In genomic region chr21:29647353-29647781, GRCh38 we compare ENCODE assay signal across 1 cellular context.
TF ChIP-seq lines count a peak whose summit lies in the region.

No MANE protein-coding gene starts in this region.

TF ChIP-seq in K562, 482 proteins besides CTCF, POLR2A, EP300 and RAD21 (continued from another document and continues in another):
- TF ChIP-seq ZBTB7A (IDR thresholded peaks at IDR 0.05; ENCODE audit: borderline replicate concordance, control insufficient read depth, low read depth, low read length) (no peak), SREBF1 (IDR thresholded peaks at IDR 0.05; ENCODE audit: borderline replicate concordance, low read depth, low read length) (no peak), NFE2 (IDR thresholded peaks at IDR 0.05; ENCODE audit: low read depth) (peak; percentile 80), CTBP1 (IDR thresholded peaks at IDR 0.05; ENCODE audit: borderline replicate concordance) (peak; percentile 65; the same call in 1 of the 2 replicates), KAT2B (IDR thresholded peaks at IDR 0.05; ENCODE audit: low read depth, low read length) (no peak), ZNF76 (CRISPR knock-in tag; IDR thresholded peaks at IDR 0.05; ENCODE audit: borderline replicate concordance) (no peak), FIP1L1 (IDR thresholded peaks at IDR 0.05; ENCODE audit: low read depth, low read length, poor library complexity, severe bottlenecking) (no peak), HDGF (IDR thresholded peaks at IDR 0.05) (no peak), POU5F1 (IDR thresholded peaks at IDR 0.05; ENCODE audit: borderline replicate concordance, low read depth, low read length, partially characterized antibody) (no peak), ZNF507 (tag; conservative IDR thresholded peaks at IDR 0.05) (no peak), ZNF445 (CRISPR knock-in tag; IDR thresholded peaks at IDR 0.05; ENCODE audit: low read depth) (peak; percentile 51; the same call in 1 of the 2 replicates), RAD51 (IDR thresholded peaks at IDR 0.05; ENCODE audit: borderline replicate concordance, low read depth) (no peak), ZC3H4 (CRISPR knock-in tag; IDR thresholded peaks at IDR 0.05; ENCODE audit: borderline replicate concordance) (no peak), SMARCE1 (IDR thresholded peaks at IDR 0.05) (peak; percentile 89), HNRNPLL (IDR thresholded peaks at IDR 0.05; ENCODE audit: low read depth, low read length, poor library complexity, severe bottlenecking) (no peak), TOE1 (IDR thresholded peaks at IDR 0.05; ENCODE audit: borderline replicate concordance) (0 out of 2 replicates have a peak, but pooled peaks have one; percentile 45), TOE1 (CRISPR knock-in tag; IDR thresholded peaks at IDR 0.05; ENCODE audit: borderline replicate concordance, low read depth) (no peak), PCBP2 (IDR thresholded peaks at IDR 0.05; ENCODE audit: low read depth, low read length, poor library complexity, severe bottlenecking) (no peak), NONO (IDR thresholded peaks at IDR 0.05; ENCODE audit: low read depth in 2 of 2, low read length in 1 of 2) (peak in 1 of 2 experiments; percentile 65; a peak in 1 of 4 replicates), CHD4 (IDR thresholded peaks at IDR 0.05; ENCODE audit: insufficient read depth, insufficient replicate concordance, low read depth, low read length, poor library complexity, severe bottlenecking) (peak; percentile 31), XRCC5 (IDR thresholded peaks at IDR 0.05; ENCODE audit: low read depth, low read length) (no peak), MBD1 (CRISPR knock-in tag; IDR thresholded peaks at IDR 0.05) (no peak), GATAD2A (IDR thresholded peaks at IDR 0.05) (no peak), VEZF1 (CRISPR knock-in tag; IDR thresholded peaks at IDR 0.05) (peak; percentile 52), ZNF146 (CRISPR knock-in tag; IDR thresholded peaks at IDR 0.05; ENCODE audit: unreplicated experiment) (no peak), ELF2 (CRISPR knock-in tag; IDR thresholded peaks at IDR 0.05) (no peak), ARNT (IDR thresholded peaks at IDR 0.05) (peak in 1 of 2 experiments; percentile 92; a peak in 2 of 4 replicates), SETDB1 (IDR thresholded peaks at IDR 0.05; ENCODE audit: low read length) (no peak), SMARCA4 (IDR thresholded peaks at IDR 0.05) (peak; percentile 92), E2F1 (CRISPR knock-in tag; IDR thresholded peaks at IDR 0.05) (no peak), XRCC3 (IDR thresholded peaks at IDR 0.05) (no peak), ZBTB5 (IDR thresholded peaks at IDR 0.05) (no peak), ZNF644 (tag; IDR thresholded peaks at IDR 0.05; ENCODE audit: low read depth) (no peak; the same call in 1 of the 2 replicates), TCFL5 (CRISPR knock-in tag; conservative IDR thresholded peaks at IDR 0.05) (peak; percentile 45; the same call in 1 of the 2 replicates), ZBTB33 (CRISPR knock-in tag; IDR thresholded peaks at IDR 0.05) (no peak), SNRNP70 (optimal IDR thresholded peaks at IDR 0.05; ENCODE audit: low read depth, low read length) (no peak), SOX6 (IDR thresholded peaks at IDR 0.05) (peak; percentile 71), ZBTB8A (IDR thresholded peaks at IDR 0.05; ENCODE audit: partially characterized antibody) (no peak), NFIX (CRISPR knock-in tag; IDR thresholded peaks at IDR 0.05; ENCODE audit: low read depth) (no peak), GABPB2 (CRISPR knock-in tag; conservative IDR thresholded peaks at IDR 0.05) (no peak), ZNF124 (CRISPR knock-in tag; IDR thresholded peaks at IDR 0.05) (no peak), ZC3H11A (IDR thresholded peaks at IDR 0.05; ENCODE audit: low read depth, low read length) (no peak), EHMT2 (IDR thresholded peaks at IDR 0.05) (peak; percentile 52; the same call in 1 of the 2 replicates), HOXB6 (CRISPR knock-in tag; IDR thresholded peaks at IDR 0.05; ENCODE audit: borderline replicate concordance) (no peak), POLR2AphosphoS2 (IDR thresholded peaks at IDR 0.05; ENCODE audit: low read length) (no peak), NRF1 (conservative IDR thresholded peaks at IDR 0.05 in 1 of 2, IDR thresholded peaks at IDR 0.05 in 1 of 2) (peak; percentile 36 to 48; a peak in 3 of 4 replicates), TEAD1 (CRISPR knock-in tag; IDR thresholded peaks at IDR 0.05) (peak in 1 of 2 experiments; percentile 71; a peak in 1 of 4 replicates), POLR2B (IDR thresholded peaks at IDR 0.05; ENCODE audit: low read depth, partially characterized antibody) (peak; percentile 49), TAF9B (IDR thresholded peaks at IDR 0.05; ENCODE audit: partially characterized antibody) (peak; percentile 67), NCOA4 (IDR thresholded peaks at IDR 0.05; ENCODE audit: partially characterized antibody) (no peak), ZNF282 (CRISPR knock-in tag; IDR thresholded peaks at IDR 0.05) (no peak), ZNF175 (CRISPR knock-in tag; IDR thresholded peaks at IDR 0.05; ENCODE audit: low read depth) (peak; percentile 94), EZH2 (IDR thresholded peaks at IDR 0.05; ENCODE audit: borderline replicate concordance, low read depth, low read length) (no peak)
- TF ChIP-seq, protein P1, sequence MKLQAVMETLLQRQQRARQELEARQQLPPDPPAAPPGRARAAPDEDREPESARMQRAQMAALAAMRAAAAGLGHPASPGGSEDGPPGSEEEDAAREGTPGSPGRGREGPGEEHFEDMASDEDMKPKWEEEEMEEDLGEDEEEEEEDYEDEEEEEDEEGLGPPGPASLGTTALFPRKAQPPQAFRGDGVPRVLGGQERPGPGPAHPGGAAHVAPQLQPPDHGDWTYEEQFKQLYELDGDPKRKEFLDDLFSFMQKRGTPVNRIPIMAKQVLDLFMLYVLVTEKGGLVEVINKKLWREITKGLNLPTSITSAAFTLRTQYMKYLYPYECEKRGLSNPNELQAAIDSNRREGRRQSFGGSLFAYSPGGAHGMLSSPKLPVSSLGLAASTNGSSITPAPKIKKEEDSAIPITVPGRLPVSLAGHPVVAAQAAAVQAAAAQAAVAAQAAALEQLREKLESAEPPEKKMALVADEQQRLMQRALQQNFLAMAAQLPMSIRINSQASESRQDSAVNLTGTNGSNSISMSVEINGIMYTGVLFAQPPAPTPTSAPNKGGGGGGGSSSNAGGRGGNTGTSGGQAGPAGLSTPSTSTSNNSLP (IDR thresholded peaks at IDR 0.05; ENCODE audit: borderline replicate concordance, low read depth, low read length) = peak; percentile 97
- TF ChIP-seq, protein P2, sequence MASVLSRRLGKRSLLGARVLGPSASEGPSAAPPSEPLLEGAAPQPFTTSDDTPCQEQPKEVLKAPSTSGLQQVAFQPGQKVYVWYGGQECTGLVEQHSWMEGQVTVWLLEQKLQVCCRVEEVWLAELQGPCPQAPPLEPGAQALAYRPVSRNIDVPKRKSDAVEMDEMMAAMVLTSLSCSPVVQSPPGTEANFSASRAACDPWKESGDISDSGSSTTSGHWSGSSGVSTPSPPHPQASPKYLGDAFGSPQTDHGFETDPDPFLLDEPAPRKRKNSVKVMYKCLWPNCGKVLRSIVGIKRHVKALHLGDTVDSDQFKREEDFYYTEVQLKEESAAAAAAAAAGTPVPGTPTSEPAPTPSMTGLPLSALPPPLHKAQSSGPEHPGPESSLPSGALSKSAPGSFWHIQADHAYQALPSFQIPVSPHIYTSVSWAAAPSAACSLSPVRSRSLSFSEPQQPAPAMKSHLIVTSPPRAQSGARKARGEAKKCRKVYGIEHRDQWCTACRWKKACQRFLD (CRISPR knock-in tag; IDR thresholded peaks at IDR 0.05) = peak; percentile 76
- TF ChIP-seq, protein P3, sequence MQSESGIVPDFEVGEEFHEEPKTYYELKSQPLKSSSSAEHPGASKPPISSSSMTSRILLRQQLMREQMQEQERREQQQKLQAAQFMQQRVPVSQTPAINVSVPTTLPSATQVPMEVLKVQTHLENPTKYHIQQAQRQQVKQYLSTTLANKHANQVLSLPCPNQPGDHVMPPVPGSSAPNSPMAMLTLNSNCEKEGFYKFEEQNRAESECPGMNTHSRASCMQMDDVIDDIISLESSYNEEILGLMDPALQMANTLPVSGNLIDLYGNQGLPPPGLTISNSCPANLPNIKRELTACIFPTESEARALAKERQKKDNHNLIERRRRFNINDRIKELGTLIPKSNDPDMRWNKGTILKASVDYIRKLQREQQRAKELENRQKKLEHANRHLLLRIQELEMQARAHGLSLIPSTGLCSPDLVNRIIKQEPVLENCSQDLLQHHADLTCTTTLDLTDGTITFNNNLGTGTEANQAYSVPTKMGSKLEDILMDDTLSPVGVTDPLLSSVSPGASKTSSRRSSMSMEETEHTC (IDR thresholded peaks at IDR 0.05) = no peak
- TF ChIP-seq, protein P4, sequence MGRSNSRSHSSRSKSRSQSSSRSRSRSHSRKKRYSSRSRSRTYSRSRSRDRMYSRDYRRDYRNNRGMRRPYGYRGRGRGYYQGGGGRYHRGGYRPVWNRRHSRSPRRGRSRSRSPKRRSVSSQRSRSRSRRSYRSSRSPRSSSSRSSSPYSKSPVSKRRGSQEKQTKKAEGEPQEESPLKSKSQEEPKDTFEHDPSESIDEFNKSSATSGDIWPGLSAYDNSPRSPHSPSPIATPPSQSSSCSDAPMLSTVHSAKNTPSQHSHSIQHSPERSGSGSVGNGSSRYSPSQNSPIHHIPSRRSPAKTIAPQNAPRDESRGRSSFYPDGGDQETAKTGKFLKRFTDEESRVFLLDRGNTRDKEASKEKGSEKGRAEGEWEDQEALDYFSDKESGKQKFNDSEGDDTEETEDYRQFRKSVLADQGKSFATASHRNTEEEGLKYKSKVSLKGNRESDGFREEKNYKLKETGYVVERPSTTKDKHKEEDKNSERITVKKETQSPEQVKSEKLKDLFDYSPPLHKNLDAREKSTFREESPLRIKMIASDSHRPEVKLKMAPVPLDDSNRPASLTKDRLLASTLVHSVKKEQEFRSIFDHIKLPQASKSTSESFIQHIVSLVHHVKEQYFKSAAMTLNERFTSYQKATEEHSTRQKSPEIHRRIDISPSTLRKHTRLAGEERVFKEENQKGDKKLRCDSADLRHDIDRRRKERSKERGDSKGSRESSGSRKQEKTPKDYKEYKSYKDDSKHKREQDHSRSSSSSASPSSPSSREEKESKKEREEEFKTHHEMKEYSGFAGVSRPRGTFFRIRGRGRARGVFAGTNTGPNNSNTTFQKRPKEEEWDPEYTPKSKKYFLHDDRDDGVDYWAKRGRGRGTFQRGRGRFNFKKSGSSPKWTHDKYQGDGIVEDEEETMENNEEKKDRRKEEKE (IDR thresholded peaks at IDR 0.05; ENCODE audit: borderline replicate concordance in 1 of 2, control insufficient read depth in 1 of 2, low read depth in 2 of 2, low read length in 1 of 2) = peak in 1 of 2 experiments; percentile 50; a peak in 1 of 4 replicates
